8 cellular contexts compared by ENCODE assay signal in genomic region chr17:83119987-83120864, GRCh38. TPM values are rescaled to one million over a fixed set of nuclear protein-coding genes. Genes with fewer than 3 reads are reported as not detected.
DNase-seq lines count a peak whose midpoint lies in the region; ATAC-seq, FAIRE-seq and TF ChIP-seq lines count a peak whose summit lies in the region.

No MANE protein-coding gene starts in this region.

- H3K27ac Mint-ChIP-seq in T-helper 17 cell, result no peak overlapping the region

- H3K27me3 ChIP-seq in mesenchymal stem cell (ENCODE audit: control insufficient read depth in 1 of 2, insufficient read depth in 1 of 2, low read length in 2 of 2), result peaks cover 9 to 23% of the 10 kb centered on the region in 2 experiments
- peaks cover 0 to 3% of the 10 kb centered on the region in 2 donors for H3K27me3 ChIP-seq in small intestine (ENCODE audit: control insufficient read depth in 2 of 2, insufficient read depth in 2 of 2, low read length in 2 of 2)
- no peaks in the 10 kb centered on the region for H3K27me3 ChIP-seq in tibial nerve

- H3K18ac ChIP-seq in mesenchymal stem cell (ENCODE audit: low read depth in 1 of 2, low read length in 2 of 2), result no peak overlapping the region

- H2AFZ ChIP-seq in mesenchymal stem cell (ENCODE audit: low read depth, low read length), result no peak overlapping the region

- no peak overlapping the region for H4K8ac ChIP-seq in mesenchymal stem cell (ENCODE audit: low read length)

- H2BK120ac ChIP-seq in mesenchymal stem cell (ENCODE audit: low read depth, low read length), result no peak overlapping the region

- peak in 1 of 3 donors; percentile 8 for DNase-seq in T-helper 17 cell
- peak; percentile 16 for DNase-seq in mesenchymal stem cell
- DNase-seq in HPDE6-E6E7 (ENCODE audit: extremely low spot score), result no peak
- DNase-seq in small intestine, result no peak
- DNase-seq in tibial nerve (ENCODE audit: low spot score in 2 of 2), result no peak

- H3K4ac ChIP-seq in mesenchymal stem cell (ENCODE audit: low read depth in 1 of 2, low read length in 2 of 2), result no peak overlapping the region

- H2BK15ac ChIP-seq in mesenchymal stem cell (ENCODE audit: low read depth, poor library complexity, severe bottlenecking), result no peak overlapping the region

- ATAC-seq in GM18867 (IDR thresholded peaks at IDR 0.05; ENCODE audit: unreplicated experiment), result peak; percentile 80
- ATAC-seq in HG02884 (IDR thresholded peaks at IDR 0.05; ENCODE audit: unreplicated experiment), result peak; percentile 63
- ATAC-seq in T-helper 17 cell, result peak; percentile 84
- no peak for ATAC-seq in HG02623 (IDR thresholded peaks at IDR 0.05; ENCODE audit: unreplicated experiment)

- H2BK5ac ChIP-seq in mesenchymal stem cell (ENCODE audit: low read depth, low read length, poor library complexity, severe bottlenecking), result no peak overlapping the region

- H3K36me3 ChIP-seq in mesenchymal stem cell (ENCODE audit: control insufficient read depth in 1 of 2, insufficient read depth in 2 of 2, low read depth in 1 of 2, low read length in 2 of 2) (no peaks in the 10 kb centered on the region), small intestine (ENCODE audit: control insufficient read depth in 2 of 2, insufficient read depth in 2 of 2, low read length in 2 of 2) (no peaks in the 10 kb centered on the region), tibial nerve (no peaks in the 10 kb centered on the region)

- H2BK12ac ChIP-seq in mesenchymal stem cell (ENCODE audit: low read length in 2 of 2), result no peak overlapping the region

- H3K4me1 Mint-ChIP-seq in T-helper 17 cell, result peaks cover 24% of the 10 kb centered on the region

- H3K9me3 ChIP-seq in T-helper 17 cell (ENCODE audit: control insufficient read depth, low read length, poor library complexity, severe bottlenecking) (no peaks in the 10 kb centered on the region), mesenchymal stem cell (ENCODE audit: control insufficient read depth, low read length) (no peaks in the 10 kb centered on the region), small intestine (ENCODE audit: control insufficient read depth, low read depth) (no peaks in the 10 kb centered on the region), tibial nerve (no peaks in the 10 kb centered on the region)

- FAIRE-seq in small intestine (lab: Jason Lieb, UNC), result no peak

- peak overlapping the region; percentile 82 for H3K4me3 Mint-ChIP-seq in T-helper 17 cell

- WGBS in mesenchymal stem cell, result 49% methylated on average over 22 of the region's 25 CpGs
- WGBS in small intestine, 3 donors, result 56 to 64% (median 56%) methylated on average over 24 to 25 of the region's 25 CpGs
- 63 to 79% methylated on average over 24 to 25 of the region's 25 CpGs for WGBS in tibial nerve, 2 donors

- no peak overlapping the region for H3K23ac ChIP-seq in mesenchymal stem cell (ENCODE audit: low read length in 2 of 2)

- peaks cover 3% of the 10 kb centered on the region for H3K36me3 Mint-ChIP-seq in T-helper 17 cell (ENCODE audit: low read depth)

- H3K4me3 ChIP-seq in mesenchymal stem cell (ENCODE audit: insufficient read depth in 1 of 2, low read depth in 1 of 2, low read length in 2 of 2), result no peak overlapping the region
- no peak overlapping the region for H3K4me3 ChIP-seq in small intestine (ENCODE audit: low read depth in 1 of 2, low read length in 2 of 2)
- no peak overlapping the region for H3K4me3 ChIP-seq in tibial nerve

- H2AK5ac ChIP-seq in mesenchymal stem cell (ENCODE audit: low read length, severe bottlenecking), result no peak overlapping the region

- no peak overlapping the region for H3K4me2 ChIP-seq in mesenchymal stem cell (ENCODE audit: low read length, poor library complexity, severe bottlenecking)

- H3K27ac ChIP-seq in mesenchymal stem cell (ENCODE audit: low read length, poor library complexity, severe bottlenecking) (no peak overlapping the region), small intestine (ENCODE audit: low read depth in 1 of 2, low read length in 1 of 2) (no peak overlapping the region), tibial nerve (no peak overlapping the region)

- no peak overlapping the region for H4K91ac ChIP-seq in mesenchymal stem cell (ENCODE audit: low read length)

- no peak overlapping the region for H3K9ac ChIP-seq in mesenchymal stem cell (ENCODE audit: low read length)

- peak in 1 of 2 donors; percentile 10 for TF ChIP-seq EP300 in tibial nerve (IDR thresholded peaks at IDR 0.05)

- peaks cover 50% of the 10 kb centered on the region for H3K27me3 Mint-ChIP-seq in T-helper 17 cell

- H3K4me1 ChIP-seq in mesenchymal stem cell (ENCODE audit: control insufficient read depth, insufficient read depth, low read depth, low read length) (peaks cover 5% of the 10 kb centered on the region), small intestine (ENCODE audit: control insufficient read depth in 2 of 2, insufficient read depth in 1 of 2, low read depth in 1 of 2, low read length in 1 of 2) (no peaks in the 10 kb centered on the region), tibial nerve (peaks cover 0 to 12% (median 0%) of the 10 kb centered on the region in 4 donors)

- TF ChIP-seq POLR2A in tibial nerve (IDR thresholded peaks at IDR 0.05), result no peak

- TF ChIP-seq CTCF in tibial nerve (IDR thresholded peaks at IDR 0.05), result no peak

- no peaks in the 10 kb centered on the region for H3K79me1 ChIP-seq in mesenchymal stem cell (replicated peaks; ENCODE audit: low read length, poor library complexity, severe bottlenecking)

- H3K14ac ChIP-seq in mesenchymal stem cell (ENCODE audit: low read length in 2 of 2), result no peak overlapping the region

RNA-seq across cellular contexts. Expression of gene METRNL, which starts 40.8 kb away (rescaled TPM):
- total RNA-seq in T-helper 17 cell (10 to 100 TPM; 24.0 to 26.2 TPM), tibial nerve (100 to 1,000 TPM; 112 to 162 (median 147) TPM)
- polyA plus RNA-seq in mesenchymal stem cell (2013, experiment 1 of 2), result 15.1 TPM
- polyA plus RNA-seq in mesenchymal stem cell (2013, experiment 2 of 2), result 14.1 TPM
- 100 to 1,000 TPM in 2 of 3 donors, 10 to 100 TPM in 1; 64.4 to 118 (median 112) TPM for polyA plus RNA-seq in small intestine

Comparison
In these comparisons a context has a peak if more than half of its experiments do, and no peak if none do; other contexts are left out.
1. RNA of gene METRNL, which starts 40.8 kb away (total RNA-seq): 112 to 162 TPM in tibial nerve; 24.0 to 26.2 TPM in T-helper 17 cell; every median in the first group is over 4 times any median in the second.